In genomic region chr2:199910338-199911051, GRCh38 we compare ENCODE assay signal across 1 cellular context.
TF ChIP-seq lines count a peak whose summit lies in the region.

No MANE protein-coding gene starts in this region.

TF ChIP-seq in HCT116, 20 proteins besides CTCF, POLR2A, EP300 and RAD21 (continued from another document):
- TF ChIP-seq MAX (IDR thresholded peaks at IDR 0.05) = no peak
- TF ChIP-seq SIN3A (IDR thresholded peaks at IDR 0.05; ENCODE audit: low read depth) = no peak
- TF ChIP-seq EZH2 (IDR thresholded peaks at IDR 0.05) = no peak
- TF ChIP-seq ZFX (IDR thresholded peaks at IDR 0.05) = no peak
- no peak for TF ChIP-seq SRF (IDR thresholded peaks at IDR 0.05; ENCODE audit: low read depth)
- no peak for TF ChIP-seq ELF1 (IDR thresholded peaks at IDR 0.05; ENCODE audit: borderline replicate concordance, low read depth)
- no peak for TF ChIP-seq SP1 (IDR thresholded peaks at IDR 0.05; ENCODE audit: low read depth)
- no peak for TF ChIP-seq EGR1 (IDR thresholded peaks at IDR 0.05; ENCODE audit: low read depth)
- TF ChIP-seq FOSL1 (IDR thresholded peaks at IDR 0.05; ENCODE audit: low read depth) = no peak
- no peak for TF ChIP-seq YY1 (IDR thresholded peaks at IDR 0.05; ENCODE audit: extremely low read depth, insufficient replicate concordance, low read depth, low read length)
- TF ChIP-seq TCF7L2 (IDR thresholded peaks at IDR 0.05; ENCODE audit: borderline replicate concordance, extremely low read depth, insufficient read depth, insufficient read length) = no peak
- TF ChIP-seq POLR2AphosphoS5 (IDR thresholded peaks at IDR 0.05; ENCODE audit: low read depth, low read length) = no peak
- no peak for TF ChIP-seq EZH2phosphoT487 (IDR thresholded peaks at IDR 0.05; ENCODE audit: borderline replicate concordance)
- TF ChIP-seq JUND (IDR thresholded peaks at IDR 0.05) = no peak
- TF ChIP-seq CBX3 (IDR thresholded peaks at IDR 0.05; ENCODE audit: low read depth) = no peak
- TF ChIP-seq, protein P1, sequence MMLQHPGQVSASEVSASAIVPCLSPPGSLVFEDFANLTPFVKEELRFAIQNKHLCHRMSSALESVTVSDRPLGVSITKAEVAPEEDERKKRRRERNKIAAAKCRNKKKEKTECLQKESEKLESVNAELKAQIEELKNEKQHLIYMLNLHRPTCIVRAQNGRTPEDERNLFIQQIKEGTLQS (IDR thresholded peaks at IDR 0.05) = no peak
